Comparison of ENCODE assay signal across 26 cellular contexts in genomic region chr2:122244830-122245229, GRCh38.
A peak's percentile ranks its signal among the peaks of the same experiment; 100 is the strongest.
DNase-seq lines count a peak whose midpoint lies in the region; ATAC-seq, FAIRE-seq and TF ChIP-seq lines count a peak whose summit lies in the region.
"Had no signal": no experiment of that assay in that cellular context is flagged by ENCODE, and none has a peak within 500 bp of the region (broad histone marks: within the 10 kb centered on the region; RNA-seq: fewer than 3 reads in every experiment).

No MANE protein-coding gene starts in this region.

- no peak for ATAC-seq in GM21390 (IDR thresholded peaks at IDR 0.05; ENCODE audit: unreplicated experiment)
- ATAC-seq: GM12878, HepG2, K562, Right ventricle myocardium inferior had no signal

- TF ChIP-seq CTCF in glutamatergic neuron (IDR thresholded peaks at IDR 0.05; ENCODE audit: partially characterized antibody, unreplicated experiment), result no peak

- H3K4me1 Mint-ChIP-seq in glutamatergic neuron (ENCODE audit: low read depth, unreplicated experiment), result peaks cover 13% of the 10 kb centered on the region
- H3K4me1 Mint-ChIP-seq: B cell had no signal

- no peak for TF ChIP-seq POLR2A in GM12891 (IDR thresholded peaks at IDR 0.05; ENCODE audit: low read depth, low read length)

- H3K9me3 Mint-ChIP-seq in glutamatergic neuron (ENCODE audit: unreplicated experiment), result no peaks in the 10 kb centered on the region
- H3K9me3 Mint-ChIP-seq: H9, HFFc6 had no signal

- no peaks in the 10 kb centered on the region for H3K27me3 Mint-ChIP-seq in glutamatergic neuron (ENCODE audit: unreplicated experiment)

- H3K36me3 Mint-ChIP-seq in glutamatergic neuron (ENCODE audit: unreplicated experiment), result peaks cover 11% of the 10 kb centered on the region

- no peak for FAIRE-seq in GM12891 (lab: Jason Lieb, UNC)
- FAIRE-seq: GM12878, HepG2, K562, RCC 7860 had no signal

- DNase-seq in NCI-H748 (lab: John Stamatoyannopoulos, UW; ENCODE audit: unreplicated experiment) (peak; percentile 2), NCI-H748 treated with DMSO at 0.1 percent for 48 hours (lab: John Stamatoyannopoulos, UW) (no peak), NCI-H446 treated with DMSO at 0.1 percent for 48 hours (lab: John Stamatoyannopoulos, UW) (peak; percentile 47), glutamatergic neuron (no peak), GM12891 (ENCODE audit: insufficient read length, low spot score) (no peak), NCI-H345 treated with DMSO at 0.1 percent for 48 hours (lab: John Stamatoyannopoulos, UW; ENCODE audit: unreplicated experiment) (no peak)
- DNase-seq: 8988T, DMS79 treated with DMSO at 0.1 percent for 48 hours, GM23248, H9, HFFc6, NCI-H1092 treated with DMSO at 0.1 percent for 48 hours, NCI-H146, NCI-H2081, NCI-H2171, NCI-H345, NCI-H774, OCI-M1, T-helper 1 cell had no signal

- peak overlapping the region; percentile 45 for H3K4me3 Mint-ChIP-seq in glutamatergic neuron (ENCODE audit: unreplicated experiment)
- H3K4me3 Mint-ChIP-seq: B cell, H9, HFFc6 had no signal

- H3K27ac Mint-ChIP-seq in glutamatergic neuron (ENCODE audit: unreplicated experiment), result peak overlapping the region; percentile 36
- H3K27ac Mint-ChIP-seq: B cell, HFFc6 had no signal

TF ChIP-seq in GM12891, 5 proteins besides CTCF, POLR2A, EP300 and RAD21:
- TF ChIP-seq SPI1 (IDR thresholded peaks at IDR 0.05; ENCODE audit: low read depth, low read length) (no peak), PAX5 (IDR thresholded peaks at IDR 0.05; ENCODE audit: insufficient read depth, low read length, severe bottlenecking) (no peak), POLR2AphosphoS5 (IDR thresholded peaks at IDR 0.05; ENCODE audit: low read depth, low read length) (no peak), TAF1 (IDR thresholded peaks at IDR 0.05; ENCODE audit: low read depth, low read length) (no peak), POU2F2 (IDR thresholded peaks at IDR 0.05; ENCODE audit: low read depth, low read length) (no peak)
TF ChIP-seq in GM12891: peak in this region for 0.

Comparison
In these comparisons a context has a peak if more than half of its experiments do, and no peak if none do; other contexts are left out.
1. DNase-seq: peak in NCI-H748 (single experiment) and NCI-H446 treated with DMSO at 0.1 percent for 48 hours (single experiment); none in NCI-H748 treated with DMSO at 0.1 percent for 48 hours (single experiment), glutamatergic neuron (single experiment), GM12891 (single experiment) and NCI-H345 treated with DMSO at 0.1 percent for 48 hours (single experiment).